Comparison of ENCODE assay signal across 16 cellular contexts in the genomic region with DNA sequence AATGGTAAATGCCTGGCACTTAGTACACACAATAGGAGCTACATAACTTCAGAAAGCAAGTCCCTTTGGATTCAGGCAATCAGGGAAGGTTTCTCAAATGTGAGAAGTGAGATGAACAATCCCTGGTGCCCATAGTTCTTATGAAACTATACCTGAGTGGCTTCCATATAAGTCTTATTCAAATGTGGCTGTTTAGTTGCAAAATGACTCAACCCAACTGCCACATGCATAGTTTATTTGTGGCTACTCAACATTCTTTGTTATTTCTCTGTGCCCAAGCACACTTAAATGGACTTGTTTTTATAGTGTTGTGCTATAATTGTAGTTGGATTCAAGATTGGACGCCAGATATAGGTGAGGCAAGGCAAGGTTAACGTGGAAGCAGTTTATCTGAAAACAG.
DNase-seq lines count a peak whose midpoint lies in the region; ATAC-seq lines count a peak whose summit lies in the region.
"Had no signal": no experiment of that assay in that cellular context is flagged by ENCODE, and none has a peak within 500 bp of the region (broad histone marks: within the 10 kb centered on the region; RNA-seq: fewer than 3 reads in every experiment).

No MANE protein-coding gene starts in this region.

- H3K27ac ChIP-seq in epithelial cell of prostate = no peak overlapping the region
- H3K27ac ChIP-seq: neural progenitor cell, tibial nerve had no signal

- peak; percentile 83 for ATAC-seq in GM18909 (IDR thresholded peaks at IDR 0.05; ENCODE audit: poor library complexity, unreplicated experiment)
- ATAC-seq in GM21723 (IDR thresholded peaks at IDR 0.05; ENCODE audit: unreplicated experiment) = peak; percentile 81
- ATAC-seq in HG03139 (IDR thresholded peaks at IDR 0.05; ENCODE audit: unreplicated experiment) = peak; percentile 59
- ATAC-seq: activated CD4-positive, CD25-positive, alpha-beta regulatory T cell treated with anti-CD3 and anti-CD28 coated beads, Interleukin-2, amount 50 U/mL, for 24 hours; Right ventricle myocardium inferior had no signal

- DNase-seq in epithelial cell of prostate (ENCODE audit: low read depth, low spot score) = peak; percentile 14
- DNase-seq in kidney glomerular epithelial cell (lab: John Stamatoyannopoulos, UW) = no peak
- no peak for DNase-seq in hepatic stellate cell (ENCODE audit: low spot score)
- no peak for DNase-seq in cardiac septum (ENCODE audit: low spot score)
- DNase-seq in HuH-7 (ENCODE audit: low spot score) = no peak
- DNase-seq: activated naive CD8-positive, alpha-beta T cell treated with anti-CD3 and anti-CD28 coated beads, Interleukin-2, amount 10 ng/mL, durations not matched to agents 7 days and 5 days; DND-41; NCI-H2029; stimulated activated CD4-positive, alpha-beta T cell treated with anti-CD3 and anti-CD28 coated beads, Interleukin-4, amount 100 ng/mL, for 24 hours had no signal

- intact Hi-C loops in cardiac septum (cut with DNase I) = no loop called here
